Comparison of ENCODE assay signal across 10 cellular contexts in genomic region chr3:179446501-179446900, GRCh38. TPM values are rescaled to one million over a fixed set of nuclear protein-coding genes. Genes with fewer than 3 reads are reported as not detected.
DNase-seq lines count a peak whose midpoint lies in the region; ATAC-seq and TF ChIP-seq lines count a peak whose summit lies in the region.
"Had no signal": no experiment of that assay in that cellular context is flagged by ENCODE, and none has a peak within 500 bp of the region (broad histone marks: within the 10 kb centered on the region; RNA-seq: fewer than 3 reads in every experiment).

No MANE protein-coding gene starts in this region.

- TF ChIP-seq CTCF in A673 (conservative IDR thresholded peaks at IDR 0.05; ENCODE audit: low read depth, low read length), result peak; percentile 57

- peaks cover 63% of the 10 kb centered on the region for H3K27me3 Mint-ChIP-seq in activated naive CD8-positive, alpha-beta T cell treated with anti-CD3 and anti-CD28 coated beads for 36 hours

- CTCF ChIA-PET in A673 (lab: Charles Lee), result interaction anchor here (1.2 kb wide), 1 partner anchor 116 kb away, joined by 5 read pairs; the partner anchor contains the start of gene ACTL6A

- H3K36me3 ChIP-seq in A673 (ENCODE audit: insufficient read depth, low read length, poor library complexity, severe bottlenecking), result no peaks in the 10 kb centered on the region
- H3K36me3 ChIP-seq: tibial artery had no signal

- POLR2A ChIA-PET in A673 (lab: Charles Lee; ENCODE audit: low non-redundant PET), result no interaction called here

- H3K4me1 ChIP-seq in A673 (ENCODE audit: insufficient read depth, low read length, poor library complexity, severe bottlenecking), result peaks cover 27% of the 10 kb centered on the region

- no TSS peak for BruUV-seq in A673 (replicated peaks; lab: Mats Ljungman, UMichigan)

- DNase-seq in A673 (ENCODE audit: low spot score) (peak; percentile 62), GF-D8 (lab: John Stamatoyannopoulos, UW) (peak; percentile 13), OCI-M1 (lab: John Stamatoyannopoulos, UW) (peak; percentile 24), fibroblast of peridontal ligament (ENCODE audit: extremely low read depth) (peak; percentile 49), posterior vena cava (ENCODE audit: low spot score) (no peak)
- no peak for DNase-seq in activated naive CD8-positive, alpha-beta T cell treated with anti-CD3 and anti-CD28 coated beads for 36 hours
- DNase-seq: tibial artery had no signal

- intact Hi-C loops in A673 (cut with micrococcal nuclease; ENCODE audit: unreplicated experiment) (loop anchor here (1.0 kb wide), 1 partner anchor 112 kb away; no protein-coding TSS in a partner anchor), posterior vena cava (cut with DNase I) (no loop called here)

- H3K4me3 Mint-ChIP-seq in activated naive CD8-positive, alpha-beta T cell treated with anti-CD3 and anti-CD28 coated beads for 36 hours, result no peak overlapping the region

- H3K27ac ChIP-seq in A673 (ENCODE audit: low read depth, low read length, poor library complexity, severe bottlenecking), result no peak overlapping the region
- H3K27ac ChIP-seq: tibial artery had no signal

- no peaks in the 10 kb centered on the region for H3K27me3 ChIP-seq in A673 (replicated peaks; ENCODE audit: insufficient read depth, low read depth, low read length, poor library complexity)
- H3K27me3 ChIP-seq: tibial artery had no signal

- no peak overlapping the region for H3K4me3 ChIP-seq in A673 (ENCODE audit: low read depth, low read length, poor library complexity, severe bottlenecking)
- H3K4me3 ChIP-seq: skin epidermis, tibial artery had no signal

- no peaks in the 10 kb centered on the region for H3K9me3 ChIP-seq in A673 (ENCODE audit: low read depth, low read length, poor library complexity, severe bottlenecking)
- H3K9me3 ChIP-seq: tibial artery had no signal

- peaks cover 17% of the 10 kb centered on the region for H3K4me1 Mint-ChIP-seq in activated naive CD8-positive, alpha-beta T cell treated with anti-CD3 and anti-CD28 coated beads for 36 hours

- H3K9me3 Mint-ChIP-seq in activated naive CD8-positive, alpha-beta T cell treated with anti-CD3 and anti-CD28 coated beads for 36 hours, result no peaks in the 10 kb centered on the region

- no peaks in the 10 kb centered on the region for H3K36me3 Mint-ChIP-seq in activated naive CD8-positive, alpha-beta T cell treated with anti-CD3 and anti-CD28 coated beads for 36 hours

- ATAC-seq in GM19324 (IDR thresholded peaks at IDR 0.05; ENCODE audit: low FRiP score, unreplicated experiment), result no peak
- ATAC-seq in GM18858 (IDR thresholded peaks at IDR 0.05; ENCODE audit: unreplicated experiment), result no peak

- no peak overlapping the region for H3K27ac Mint-ChIP-seq in activated naive CD8-positive, alpha-beta T cell treated with anti-CD3 and anti-CD28 coated beads for 36 hours

RNA-seq across cellular contexts. Expression of gene GNB4, which starts 4.8 kb away (rescaled TPM):
- 75.2 and 83.3 TPM in 2 replicates for total RNA-seq in A673 (2021)
- total RNA-seq in activated naive CD8-positive, alpha-beta T cell treated with anti-CD3 and anti-CD28 coated beads for 36 hours, result 1 to 10 TPM; 2.9 to 4.0 TPM
- 10 to 100 TPM; 59.0 to 66.6 TPM for total RNA-seq in posterior vena cava

Comparison
In these comparisons a context has a peak if more than half of its experiments do, and no peak if none do; other contexts are left out.
1. DNase-seq: peak in A673 (single experiment), GF-D8 (single experiment), OCI-M1 (single experiment) and fibroblast of peridontal ligament (single experiment); none in activated naive CD8-positive, alpha-beta T cell treated with anti-CD3 and anti-CD28 coated beads for 36 hours (single experiment) and posterior vena cava (single experiment).
2. RNA of gene GNB4, which starts 4.8 kb away (total RNA-seq): 75.2 to 83.3 TPM in A673 and 59.0 to 66.6 TPM in posterior vena cava; 2.9 to 4.0 TPM in activated naive CD8-positive, alpha-beta T cell treated with anti-CD3 and anti-CD28 coated beads for 36 hours; every median in the first group is over 10 times any median in the second.